ENCODE assay signal across 8 cellular contexts in genomic region chr4:1347410-1347864, GRCh38. TPM values are rescaled to one million over a fixed set of nuclear protein-coding genes. Genes with fewer than 3 reads are reported as not detected.
DNase-seq lines count a peak whose midpoint lies in the region; ATAC-seq and TF ChIP-seq lines count a peak whose summit lies in the region.

No MANE protein-coding gene starts in this region.

- H3K4me2 ChIP-seq in hepatocyte, result peak overlapping the region; percentile 98

- intact Hi-C loops in Calu3 (cut with micrococcal nuclease; ENCODE audit: unreplicated experiment), result no loop called here

- peak; percentile 27 for ATAC-seq in GM19351 (IDR thresholded peaks at IDR 0.05; ENCODE audit: unreplicated experiment)
- peak; percentile 27 for ATAC-seq in HG03439 (IDR thresholded peaks at IDR 0.05; ENCODE audit: unreplicated experiment)

- BruUV-seq in Calu3 (replicated peaks; lab: Mats Ljungman, UMichigan), result no TSS peak

- no peaks in the 10 kb centered on the region for H3K36me3 ChIP-seq in hepatocyte (replicated peaks; ENCODE audit: insufficient read depth, low read depth)

- no peaks in the 10 kb centered on the region for H3K9me3 Mint-ChIP-seq in Calu3 (ENCODE audit: low read depth, unreplicated experiment)

- CTCF ChIA-PET in Calu3 (lab: Charles Lee), result interaction anchor here (1.0 kb wide), 1 partner anchor 18 kb away, joined by 6 read pairs; no protein-coding TSS in a partner anchor

- H3K36me3 Mint-ChIP-seq in Calu3 (ENCODE audit: insufficient read depth, unreplicated experiment), result peaks cover 38% of the 10 kb centered on the region

- no peaks in the 10 kb centered on the region for H4K20me1 ChIP-seq in hepatocyte (ENCODE audit: insufficient read depth, poor library complexity, severe bottlenecking)

- TF ChIP-seq CTCF in Calu3 (IDR thresholded peaks at IDR 0.05; ENCODE audit: unreplicated experiment) (no peak), hepatocyte (IDR thresholded peaks at IDR 0.05; ENCODE audit: poor library complexity) (no peak)

- no peaks in the 10 kb centered on the region for H3K27me3 Mint-ChIP-seq in Calu3 (ENCODE audit: unreplicated experiment)

- peaks cover 30% of the 10 kb centered on the region for H3K4me1 Mint-ChIP-seq in Calu3 (ENCODE audit: low read depth, unreplicated experiment)

- DNase-seq in Calu3 (peak; percentile 63), RPMI8226 (peak; percentile 80), astrocyte of the hippocampus (ENCODE audit: low read depth, low spot score) (peak; percentile 93), hepatocyte (ENCODE audit: low spot score) (peak; percentile 85), renal cortical epithelial cell (ENCODE audit: low read depth) (peak; percentile 51), DMS79 treated with DMSO at 0.1 percent for 48 hours (lab: John Stamatoyannopoulos, UW) (no peak)

- peaks cover 16% of the 10 kb centered on the region for H3K4me1 ChIP-seq in hepatocyte (ENCODE audit: insufficient read depth)

- 1% methylated on average over 26 of the region's 43 CpGs for WGBS in hepatocyte (ENCODE audit: low lambda C conversion rate, missing lambda C conversion rate)

- H3K4me3 Mint-ChIP-seq in Calu3 (ENCODE audit: low read depth, unreplicated experiment), result peak overlapping the region; percentile 87

- peaks cover 51% of the 10 kb centered on the region for H3K79me2 ChIP-seq in hepatocyte

- H3K27ac ChIP-seq in hepatocyte, result peak overlapping the region; percentile 97

- H3K27ac Mint-ChIP-seq in Calu3 (ENCODE audit: unreplicated experiment), result peak overlapping the region; percentile 61

- H3K9me2 ChIP-seq in hepatocyte (replicated peaks; ENCODE audit: insufficient read depth), result no peaks in the 10 kb centered on the region

- peak overlapping the region; percentile 48 for H2AFZ ChIP-seq in hepatocyte

- no peaks in the 10 kb centered on the region for H3K9me3 ChIP-seq in hepatocyte (ENCODE audit: low read depth)

- no peaks in the 10 kb centered on the region for H3K27me3 ChIP-seq in hepatocyte

- peak overlapping the region; percentile 35 for H3K4me3 ChIP-seq in hepatocyte

RNA-seq across cellular contexts. Expression of gene UVSSA, which starts 0.4 kb away (rescaled TPM):
- total RNA-seq in Calu3 (2022), result 19.9 and 22.6 TPM in 2 replicates
- total RNA-seq in hepatocyte, result 5.3 and 11.0 TPM in 2 replicates
- 10.6 and 12.3 TPM in 2 replicates for polyA plus RNA-seq in hepatocyte
- total RNA-seq in renal cortical epithelial cell, result 4.7 and 10.9 TPM in 2 replicates

RNA-seq across cellular contexts. Expression of gene MAEA, which starts 57.7 kb away (rescaled TPM):
- 59.0 and 59.6 TPM in 2 replicates for total RNA-seq in Calu3 (2022)
- total RNA-seq in hepatocyte, result 63.8 and 66.6 TPM in 2 replicates
- polyA plus RNA-seq in hepatocyte, result 69.6 and 73.2 TPM in 2 replicates
- 90.5 and 139 TPM in 2 replicates for total RNA-seq in renal cortical epithelial cell

RNA-seq across cellular contexts. Expression of gene NKX1-1, which starts 58.8 kb away (rescaled TPM):
- total RNA-seq in Calu3 (2022), result not detected in 2 replicates
- total RNA-seq in hepatocyte, result not detected in 2 replicates
- not detected in 2 replicates for polyA plus RNA-seq in hepatocyte
- total RNA-seq in renal cortical epithelial cell, result not detected in 2 replicates
